ENCODE assay signal across 3 cellular contexts in genomic region chr10:94963901-94964300, GRCh38.
TF ChIP-seq lines count a peak whose summit lies in the region.

No MANE protein-coding gene starts in this region.

TF ChIP-seq in HEK293, 187 proteins besides CTCF, POLR2A, EP300 and RAD21:
- no peak for TF ChIP-seq ZNF280D (tag by site-specific recombination; IDR thresholded peaks at IDR 0.05)
- TF ChIP-seq ZNF654 (tag by site-specific recombination; IDR thresholded peaks at IDR 0.05; ENCODE audit: low read depth): peak; percentile 62

TF ChIP-seq in GM12878, 131 proteins besides CTCF, POLR2A, EP300 and RAD21 (continued from another document):
- TF ChIP-seq REST (IDR thresholded peaks at IDR 0.05; ENCODE audit: low read depth, low read length) (no peak), MLLT1 (IDR thresholded peaks at IDR 0.05) (no peak)
TF ChIP-seq in GM12878: peak in this region for 2.

TF ChIP-seq in liver, 16 proteins besides CTCF, POLR2A, EP300 and RAD21 (continued from another document):
- TF ChIP-seq REST (IDR thresholded peaks at IDR 0.05) (no peak), SP1 (IDR thresholded peaks at IDR 0.05) (no peak), RXRA (IDR thresholded peaks at IDR 0.05) (no peak)
